In the genomic region with DNA sequence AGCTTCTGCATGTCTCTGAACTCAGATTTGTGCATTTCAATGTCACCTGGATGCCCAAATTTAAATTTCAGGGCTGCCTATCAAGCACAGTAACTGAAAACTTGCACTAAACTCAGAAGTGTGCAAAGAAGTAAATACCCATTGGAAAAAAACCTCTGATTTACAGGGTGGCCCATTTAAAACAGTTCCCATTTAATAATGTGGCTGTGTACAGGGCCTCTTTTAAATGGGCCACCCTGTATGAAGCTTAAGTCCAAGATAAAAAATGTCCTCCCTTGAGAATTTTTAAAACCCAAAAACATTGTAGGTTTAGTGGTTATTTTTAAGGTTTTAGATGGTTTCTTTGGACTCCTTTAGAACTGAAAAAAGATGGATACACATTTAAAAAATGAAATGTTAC, we compare ENCODE assay signal across 10 cellular contexts.
A peak's percentile ranks its signal among the peaks of the same experiment; 100 is the strongest.
ATAC-seq and TF ChIP-seq lines count a peak whose summit lies in the region.
"Had no signal": no experiment of that assay in that cellular context is flagged by ENCODE, and none has a peak within 500 bp of the region (broad histone marks: within the 10 kb centered on the region; RNA-seq: fewer than 3 reads in every experiment).

No MANE protein-coding gene starts in this region.

- POLR2A ChIA-PET in HEK293 (lab: Yijun Ruan, JAX): no interaction called here

- CTCF ChIA-PET in HEK293 (lab: Yijun Ruan, JAX): interaction anchor here (0.6 to 0.7 kb wide), 2 partner anchors 491 to 692 kb away, joined by 3 to 4 read pairs; no protein-coding TSS in a partner anchor

- H3K4me3 ChIP-seq in HEK293 (ENCODE audit: low read depth, low read length): no peak overlapping the region
- H3K4me3 ChIP-seq: A549; BLaER1; BLaER1 treated with 17β-estradiol and CSF1 and Interleukin-3, amounts not matched to agents 10 nM and 100 nM had no signal

- H3K36me3 ChIP-seq in HEK293 (ENCODE audit: control insufficient read depth in 2 of 2, insufficient read depth in 1 of 2, low read length in 2 of 2): no peaks in the 10 kb centered on the region
- H3K36me3 ChIP-seq: BE2C; BLaER1; BLaER1 treated with 17β-estradiol and CSF1 and Interleukin-3, amounts not matched to agents 10 nM and 100 nM had no signal

- H3K4me1 ChIP-seq in HEK293 (ENCODE audit: control insufficient read depth, insufficient read depth, low read length): no peaks in the 10 kb centered on the region
- H3K4me1 ChIP-seq: A549; BE2C; BLaER1; BLaER1 treated with 17β-estradiol and CSF1 and Interleukin-3, amounts not matched to agents 10 nM and 100 nM; Caco-2 had no signal

- ATAC-seq in HG02884 (IDR thresholded peaks at IDR 0.05; ENCODE audit: unreplicated experiment): no peak
- ATAC-seq: A549; CD8-positive, alpha-beta T cell had no signal

- no peak for TF ChIP-seq CTCF in HEK293 (tag by site-specific recombination; IDR thresholded peaks at IDR 0.05)

- H3K9me3 ChIP-seq in HEK293 (ENCODE audit: control insufficient read depth, insufficient read depth, low read depth, low read length): no peaks in the 10 kb centered on the region
- H3K9me3 ChIP-seq: A549; BE2C; BLaER1; BLaER1 treated with 17β-estradiol and CSF1 and Interleukin-3, amounts not matched to agents 10 nM and 100 nM; Caco-2 had no signal

- H3K27ac ChIP-seq in HEK293 (ENCODE audit: extremely low read depth, low read depth, low read length): no peak overlapping the region
- H3K27ac ChIP-seq: 22Rv1; A549; BLaER1; BLaER1 treated with 17β-estradiol and CSF1 and Interleukin-3, amounts not matched to agents 10 nM and 100 nM; C4-2B had no signal

TF ChIP-seq in HEK293, 187 proteins besides CTCF, POLR2A, EP300 and RAD21:
- TF ChIP-seq ZNF132 (tag by site-specific recombination; IDR thresholded peaks at IDR 0.05; ENCODE audit: borderline replicate concordance) (no peak), ZNF174 (tag by site-specific recombination; IDR thresholded peaks at IDR 0.05) (no peak), GLIS1 (tag by site-specific recombination; IDR thresholded peaks at IDR 0.05) (no peak), HOXD13 (CRISPR knock-in tag; IDR thresholded peaks at IDR 0.05; ENCODE audit: borderline replicate concordance) (no peak), ZNF175 (tag by site-specific recombination; IDR thresholded peaks at IDR 0.05) (no peak), ZNF274 (IDR thresholded peaks at IDR 0.05; ENCODE audit: low read length) (no peak), ZNF274 (tag by site-specific recombination; IDR thresholded peaks at IDR 0.05; ENCODE audit: borderline replicate concordance) (no peak), ZNF488 (tag by site-specific recombination; IDR thresholded peaks at IDR 0.05) (no peak), ZFP69B (tag by site-specific recombination; IDR thresholded peaks at IDR 0.05) (peak; percentile 68; the same call in 1 of the 2 replicates)
- TF ChIP-seq, protein P1, sequence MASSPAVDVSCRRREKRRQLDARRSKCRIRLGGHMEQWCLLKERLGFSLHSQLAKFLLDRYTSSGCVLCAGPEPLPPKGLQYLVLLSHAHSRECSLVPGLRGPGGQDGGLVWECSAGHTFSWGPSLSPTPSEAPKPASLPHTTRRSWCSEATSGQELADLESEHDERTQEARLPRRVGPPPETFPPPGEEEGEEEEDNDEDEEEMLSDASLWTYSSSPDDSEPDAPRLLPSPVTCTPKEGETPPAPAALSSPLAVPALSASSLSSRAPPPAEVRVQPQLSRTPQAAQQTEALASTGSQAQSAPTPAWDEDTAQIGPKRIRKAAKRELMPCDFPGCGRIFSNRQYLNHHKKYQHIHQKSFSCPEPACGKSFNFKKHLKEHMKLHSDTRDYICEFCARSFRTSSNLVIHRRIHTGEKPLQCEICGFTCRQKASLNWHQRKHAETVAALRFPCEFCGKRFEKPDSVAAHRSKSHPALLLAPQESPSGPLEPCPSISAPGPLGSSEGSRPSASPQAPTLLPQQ (tag by site-specific recombination; IDR thresholded peaks at IDR 0.05): peak; percentile 76; the same call in 1 of the 2 replicates
